1 cellular context compared by ENCODE assay signal in the genomic region with DNA sequence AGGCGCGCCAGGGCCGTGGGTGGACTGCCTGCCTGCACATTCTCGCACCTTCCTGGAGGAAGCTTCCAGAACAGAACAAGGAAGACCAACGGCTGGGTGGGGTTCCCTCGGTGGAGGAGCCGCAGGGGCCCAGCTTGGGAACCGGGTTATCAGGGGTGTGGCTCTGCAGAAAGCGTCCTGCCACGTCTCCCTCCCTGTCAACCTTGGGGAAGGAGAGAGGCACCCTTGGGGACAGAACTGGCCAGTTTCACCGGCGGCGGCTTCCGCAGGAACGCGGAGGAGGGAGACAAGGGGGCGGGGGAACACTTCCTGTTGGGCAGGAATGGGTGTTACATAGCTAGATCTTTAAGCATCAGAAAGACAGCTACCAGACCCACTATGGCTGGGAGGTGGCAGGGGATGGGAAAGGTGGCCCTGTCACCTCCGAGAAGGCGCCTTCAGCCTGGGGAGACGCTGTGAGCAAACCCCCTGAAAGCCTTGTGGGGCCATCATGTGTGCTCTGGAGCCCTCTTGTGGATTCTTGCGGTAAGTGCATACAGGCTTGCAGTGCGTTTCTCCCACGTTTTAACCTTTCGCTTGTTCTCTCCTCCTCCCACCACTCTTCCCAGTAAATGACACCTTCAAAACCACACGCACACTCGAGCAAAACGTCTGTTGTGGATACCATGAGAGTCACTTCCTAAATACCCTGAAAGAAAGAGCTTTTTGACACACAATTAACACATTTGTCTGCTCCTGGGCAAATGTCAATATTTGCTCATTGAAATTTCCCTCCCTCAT.
A peak's percentile ranks its signal among the peaks of the same experiment; 100 is the strongest.
TF ChIP-seq lines count a peak whose summit lies in the region.

No MANE protein-coding gene starts in this region.

TF ChIP-seq in HepG2, 621 proteins besides CTCF, POLR2A, EP300 and RAD21 (continued from another document and continues in another):
- TF ChIP-seq, protein P1, sequence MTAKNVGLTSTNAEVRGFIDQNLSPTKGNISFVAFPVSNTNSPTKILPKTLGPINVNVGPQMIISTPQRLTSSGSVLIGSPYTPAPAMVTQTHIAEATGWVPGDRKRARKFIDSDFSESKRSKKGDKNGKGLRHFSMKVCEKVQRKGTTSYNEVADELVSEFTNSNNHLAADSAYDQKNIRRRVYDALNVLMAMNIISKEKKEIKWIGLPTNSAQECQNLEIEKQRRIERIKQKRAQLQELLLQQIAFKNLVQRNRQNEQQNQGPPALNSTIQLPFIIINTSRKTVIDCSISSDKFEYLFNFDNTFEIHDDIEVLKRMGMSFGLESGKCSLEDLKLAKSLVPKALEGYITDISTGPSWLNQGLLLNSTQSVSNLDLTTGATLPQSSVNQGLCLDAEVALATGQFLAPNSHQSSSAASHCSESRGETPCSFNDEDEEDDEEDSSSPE (CRISPR knock-in tag; IDR thresholded peaks at IDR 0.05): no peak
- no peak for TF ChIP-seq HDAC6 (IDR thresholded peaks at IDR 0.05; ENCODE audit: low read depth, low read length)
- TF ChIP-seq PLSCR1 (CRISPR knock-in tag; IDR thresholded peaks at IDR 0.05; ENCODE audit: borderline replicate concordance): no peak
- peak; percentile 62 for TF ChIP-seq SP5 (CRISPR knock-in tag; IDR thresholded peaks at IDR 0.05; ENCODE audit: borderline replicate concordance, low read depth)
- no peak for TF ChIP-seq ZKSCAN8 (CRISPR knock-in tag; IDR thresholded peaks at IDR 0.05; ENCODE audit: borderline replicate concordance)
- TF ChIP-seq HES4 (CRISPR knock-in tag; IDR thresholded peaks at IDR 0.05; ENCODE audit: borderline replicate concordance): no peak
- TF ChIP-seq GRHL1 (CRISPR knock-in tag; conservative IDR thresholded peaks at IDR 0.05): no peak
- TF ChIP-seq ZKSCAN1 (IDR thresholded peaks at IDR 0.05; ENCODE audit: low read length): no peak
- no peak for TF ChIP-seq NFYC (CRISPR knock-in tag; IDR thresholded peaks at IDR 0.05)
- 0 out of 2 replicates have a peak, but pooled peaks have one; percentile 35 for TF ChIP-seq ZNF350 (CRISPR knock-in tag; IDR thresholded peaks at IDR 0.05; ENCODE audit: borderline replicate concordance, low read depth)
- TF ChIP-seq YEATS4 (CRISPR knock-in tag; IDR thresholded peaks at IDR 0.05; ENCODE audit: borderline replicate concordance): no peak
- TF ChIP-seq ZC3H4 (CRISPR knock-in tag; IDR thresholded peaks at IDR 0.05; ENCODE audit: borderline replicate concordance): no peak
- TF ChIP-seq TEAD3 (CRISPR knock-in tag; optimal IDR thresholded peaks at IDR 0.05; ENCODE audit: borderline replicate concordance): peak; percentile 42
- no peak for TF ChIP-seq ZNF329 (CRISPR knock-in tag; IDR thresholded peaks at IDR 0.05; ENCODE audit: low read depth)
- TF ChIP-seq STAG1 (CRISPR knock-in tag; IDR thresholded peaks at IDR 0.05): peak; percentile 96
- TF ChIP-seq, protein P2, sequence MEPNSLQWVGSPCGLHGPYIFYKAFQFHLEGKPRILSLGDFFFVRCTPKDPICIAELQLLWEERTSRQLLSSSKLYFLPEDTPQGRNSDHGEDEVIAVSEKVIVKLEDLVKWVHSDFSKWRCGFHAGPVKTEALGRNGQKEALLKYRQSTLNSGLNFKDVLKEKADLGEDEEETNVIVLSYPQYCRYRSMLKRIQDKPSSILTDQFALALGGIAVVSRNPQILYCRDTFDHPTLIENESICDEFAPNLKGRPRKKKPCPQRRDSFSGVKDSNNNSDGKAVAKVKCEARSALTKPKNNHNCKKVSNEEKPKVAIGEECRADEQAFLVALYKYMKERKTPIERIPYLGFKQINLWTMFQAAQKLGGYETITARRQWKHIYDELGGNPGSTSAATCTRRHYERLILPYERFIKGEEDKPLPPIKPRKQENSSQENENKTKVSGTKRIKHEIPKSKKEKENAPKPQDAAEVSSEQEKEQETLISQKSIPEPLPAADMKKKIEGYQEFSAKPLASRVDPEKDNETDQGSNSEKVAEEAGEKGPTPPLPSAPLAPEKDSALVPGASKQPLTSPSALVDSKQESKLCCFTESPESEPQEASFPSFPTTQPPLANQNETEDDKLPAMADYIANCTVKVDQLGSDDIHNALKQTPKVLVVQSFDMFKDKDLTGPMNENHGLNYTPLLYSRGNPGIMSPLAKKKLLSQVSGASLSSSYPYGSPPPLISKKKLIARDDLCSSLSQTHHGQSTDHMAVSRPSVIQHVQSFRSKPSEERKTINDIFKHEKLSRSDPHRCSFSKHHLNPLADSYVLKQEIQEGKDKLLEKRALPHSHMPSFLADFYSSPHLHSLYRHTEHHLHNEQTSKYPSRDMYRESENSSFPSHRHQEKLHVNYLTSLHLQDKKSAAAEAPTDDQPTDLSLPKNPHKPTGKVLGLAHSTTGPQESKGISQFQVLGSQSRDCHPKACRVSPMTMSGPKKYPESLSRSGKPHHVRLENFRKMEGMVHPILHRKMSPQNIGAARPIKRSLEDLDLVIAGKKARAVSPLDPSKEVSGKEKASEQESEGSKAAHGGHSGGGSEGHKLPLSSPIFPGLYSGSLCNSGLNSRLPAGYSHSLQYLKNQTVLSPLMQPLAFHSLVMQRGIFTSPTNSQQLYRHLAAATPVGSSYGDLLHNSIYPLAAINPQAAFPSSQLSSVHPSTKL (CRISPR knock-in tag; IDR thresholded peaks at IDR 0.05): peak; percentile 26; the same call in 1 of the 2 replicates
- 0 out of 4 replicates have a peak, but pooled peaks of 1 of the 2 experiments have one; percentile 22 for TF ChIP-seq KLF16 (CRISPR knock-in tag; IDR thresholded peaks at IDR 0.05)
- TF ChIP-seq JDP2 (CRISPR knock-in tag; IDR thresholded peaks at IDR 0.05; ENCODE audit: borderline replicate concordance): no peak
- TF ChIP-seq ZNF263 (CRISPR knock-in tag; IDR thresholded peaks at IDR 0.05): 0 out of 2 replicates have a peak, but pooled peaks have one; percentile 33
- 0 out of 2 replicates have a peak, but pooled peaks have one; percentile 22 for TF ChIP-seq PRDM10 (CRISPR knock-in tag; IDR thresholded peaks at IDR 0.05; ENCODE audit: low read depth)
- 0 out of 2 replicates have a peak, but pooled peaks have one; percentile 25 for TF ChIP-seq KDM2A (CRISPR knock-in tag; IDR thresholded peaks at IDR 0.05; ENCODE audit: borderline replicate concordance, low read depth)
- TF ChIP-seq, protein P3, sequence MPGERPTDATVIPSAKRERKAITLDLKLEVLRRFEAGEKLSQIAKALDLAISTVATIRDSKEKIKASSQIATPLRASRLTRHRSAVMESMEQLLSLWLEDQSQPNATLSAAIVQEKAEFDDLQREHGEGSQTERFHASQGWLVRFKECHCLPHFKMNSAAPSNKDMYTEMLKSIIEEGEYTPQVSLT (CRISPR knock-in tag; IDR thresholded peaks at IDR 0.05; ENCODE audit: borderline replicate concordance, low read depth): no peak
- peak; percentile 20 for TF ChIP-seq FOXA3 (CRISPR knock-in tag; IDR thresholded peaks at IDR 0.05)
- TF ChIP-seq POLR2AphosphoS5 (IDR thresholded peaks at IDR 0.05; ENCODE audit: low read depth, low read length): no peak
- 0 out of 2 replicates have a peak, but pooled peaks have one; percentile 24 for TF ChIP-seq ARHGAP35 (CRISPR knock-in tag; IDR thresholded peaks at IDR 0.05; ENCODE audit: borderline replicate concordance)
- TF ChIP-seq TCF12 (IDR thresholded peaks at IDR 0.05): no peak
- TF ChIP-seq TCF12 (CRISPR knock-in tag; IDR thresholded peaks at IDR 0.05): no peak
- TF ChIP-seq GLI4 (CRISPR knock-in tag; IDR thresholded peaks at IDR 0.05; ENCODE audit: borderline replicate concordance): no peak
- TF ChIP-seq, protein P4, sequence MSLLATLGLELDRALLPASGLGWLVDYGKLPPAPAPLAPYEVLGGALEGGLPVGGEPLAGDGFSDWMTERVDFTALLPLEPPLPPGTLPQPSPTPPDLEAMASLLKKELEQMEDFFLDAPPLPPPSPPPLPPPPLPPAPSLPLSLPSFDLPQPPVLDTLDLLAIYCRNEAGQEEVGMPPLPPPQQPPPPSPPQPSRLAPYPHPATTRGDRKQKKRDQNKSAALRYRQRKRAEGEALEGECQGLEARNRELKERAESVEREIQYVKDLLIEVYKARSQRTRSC (CRISPR knock-in tag; IDR thresholded peaks at IDR 0.05; ENCODE audit: low read depth): no peak
- 0 out of 2 replicates have a peak, but pooled peaks have one; percentile 21 for TF ChIP-seq THAP11 (CRISPR knock-in tag; IDR thresholded peaks at IDR 0.05)
- no peak for TF ChIP-seq ZNF562 (CRISPR knock-in tag; IDR thresholded peaks at IDR 0.05; ENCODE audit: borderline replicate concordance)
- TF ChIP-seq TBL1XR1 (IDR thresholded peaks at IDR 0.05; ENCODE audit: borderline replicate concordance, low read length, partially characterized antibody): peak; percentile 19
- peak; percentile 46; the same call in 1 of the 2 replicates for TF ChIP-seq ZNF501 (CRISPR knock-in tag; IDR thresholded peaks at IDR 0.05)
- TF ChIP-seq TFDP1 (CRISPR knock-in tag; IDR thresholded peaks at IDR 0.05; ENCODE audit: borderline replicate concordance): 0 out of 2 replicates have a peak, but pooled peaks have one; percentile 27
- TF ChIP-seq SOX5 (CRISPR knock-in tag; IDR thresholded peaks at IDR 0.05; ENCODE audit: borderline replicate concordance): 0 out of 2 replicates have a peak, but pooled peaks have one; percentile 14
- no peak for TF ChIP-seq GPBP1L1 (CRISPR knock-in tag; IDR thresholded peaks at IDR 0.05)
- TF ChIP-seq, protein P5, sequence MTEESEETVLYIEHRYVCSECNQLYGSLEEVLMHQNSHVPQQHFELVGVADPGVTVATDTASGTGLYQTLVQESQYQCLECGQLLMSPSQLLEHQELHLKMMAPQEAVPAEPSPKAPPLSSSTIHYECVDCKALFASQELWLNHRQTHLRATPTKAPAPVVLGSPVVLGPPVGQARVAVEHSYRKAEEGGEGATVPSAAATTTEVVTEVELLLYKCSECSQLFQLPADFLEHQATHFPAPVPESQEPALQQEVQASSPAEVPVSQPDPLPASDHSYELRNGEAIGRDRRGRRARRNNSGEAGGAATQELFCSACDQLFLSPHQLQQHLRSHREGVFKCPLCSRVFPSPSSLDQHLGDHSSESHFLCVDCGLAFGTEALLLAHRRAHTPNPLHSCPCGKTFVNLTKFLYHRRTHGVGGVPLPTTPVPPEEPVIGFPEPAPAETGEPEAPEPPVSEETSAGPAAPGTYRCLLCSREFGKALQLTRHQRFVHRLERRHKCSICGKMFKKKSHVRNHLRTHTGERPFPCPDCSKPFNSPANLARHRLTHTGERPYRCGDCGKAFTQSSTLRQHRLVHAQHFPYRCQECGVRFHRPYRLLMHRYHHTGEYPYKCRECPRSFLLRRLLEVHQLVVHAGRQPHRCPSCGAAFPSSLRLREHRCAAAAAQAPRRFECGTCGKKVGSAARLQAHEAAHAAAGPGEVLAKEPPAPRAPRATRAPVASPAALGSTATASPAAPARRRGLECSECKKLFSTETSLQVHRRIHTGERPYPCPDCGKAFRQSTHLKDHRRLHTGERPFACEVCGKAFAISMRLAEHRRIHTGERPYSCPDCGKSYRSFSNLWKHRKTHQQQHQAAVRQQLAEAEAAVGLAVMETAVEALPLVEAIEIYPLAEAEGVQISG (CRISPR knock-in tag; IDR thresholded peaks at IDR 0.05): peak; percentile 23; the same call in 1 of the 2 replicates
